Comparison of ENCODE assay signal across 7 cellular contexts in genomic region chr1:233328661-233329498, GRCh38. TPM values are rescaled to one million over a fixed set of nuclear protein-coding genes. Genes with fewer than 3 reads are reported as not detected.
DNase-seq lines count a peak whose midpoint lies in the region; ATAC-seq and TF ChIP-seq lines count a peak whose summit lies in the region.

No MANE protein-coding gene starts in this region.

- no peaks in the 10 kb centered on the region for H3K9me3 ChIP-seq in mucosa of stomach (ENCODE audit: control insufficient read depth, low read length)

- H3K36me3 ChIP-seq in GM23338 (ENCODE audit: insufficient read depth), result no peaks in the 10 kb centered on the region
- no peaks in the 10 kb centered on the region for H3K36me3 ChIP-seq in mucosa of stomach (ENCODE audit: control insufficient read depth, insufficient read depth, low read length)

- H3K4me1 ChIP-seq in GM23338 (ENCODE audit: insufficient read depth), result peaks cover 29% of the 10 kb centered on the region
- peaks cover 4% of the 10 kb centered on the region for H3K4me1 ChIP-seq in mucosa of stomach (ENCODE audit: control insufficient read depth, insufficient read depth, low read length)

- peak overlapping the region; percentile 62 for H3K4me3 ChIP-seq in GM23338
- H3K4me3 ChIP-seq in mucosa of stomach (ENCODE audit: low read length), result peak overlapping the region; percentile 60

- ATAC-seq in GM23338 (no peak), GM19395 (IDR thresholded peaks at IDR 0.05; ENCODE audit: unreplicated experiment) (no peak)

- H3K9me3 Mint-ChIP-seq in GM23338, result peaks cover 4% of the 10 kb centered on the region; the same call in 2 of the 3 replicates

- H3K79me2 ChIP-seq in GM23338 (replicated peaks; ENCODE audit: insufficient read depth), result peaks cover 52% of the 10 kb centered on the region

- peak overlapping the region; percentile 81 for H3K4me3 Mint-ChIP-seq in GM23338

- peaks cover 11% of the 10 kb centered on the region for H3K27me3 Mint-ChIP-seq in GM23338 (ENCODE audit: insufficient read depth, low read depth, poor library complexity)

- H3K27ac Mint-ChIP-seq in GM23338, result no peak overlapping the region

- peak overlapping the region; percentile 89; the same call in 1 of the 2 replicates for H2AFZ ChIP-seq in GM23338

- H3K27me3 ChIP-seq in GM23338 (ENCODE audit: insufficient read depth), result peaks cover 26% of the 10 kb centered on the region
- H3K27me3 ChIP-seq in mucosa of stomach (ENCODE audit: control insufficient read depth, insufficient read depth, low read length), result no peaks in the 10 kb centered on the region

- H3F3A ChIP-seq in GM23338 (replicated peaks; ENCODE audit: low read depth), result no peaks in the 10 kb centered on the region

- H3K9me2 ChIP-seq in GM23338 (ENCODE audit: insufficient read depth), result no peaks in the 10 kb centered on the region

- H3K36me3 Mint-ChIP-seq in GM23338 (ENCODE audit: low read depth), result no peaks in the 10 kb centered on the region; the same call in 2 of the 3 replicates

- H4K20me1 ChIP-seq in GM23338 (replicated peaks; ENCODE audit: insufficient read depth), result peaks cover 21% of the 10 kb centered on the region

- H3K27ac ChIP-seq in GM23338 (ENCODE audit: low read depth), result no peak overlapping the region

- DNase-seq in GM23338 (ENCODE audit: low spot score) (no peak), NCI-H446 treated with DMSO at 0.1 percent for 48 hours (lab: John Stamatoyannopoulos, UW) (peak; percentile 20), cerebellum (ENCODE audit: low spot score) (peak; percentile 34), iPS-NIHi11 (ENCODE audit: low spot score) (no peak), DMS153 treated with DMSO at 0.1 percent for 48 hours (lab: John Stamatoyannopoulos, UW; ENCODE audit: unreplicated experiment) (no peak)

- H3K4me1 Mint-ChIP-seq in GM23338, result peaks cover 35% of the 10 kb centered on the region

- TF ChIP-seq CTCF in GM23338 (conservative IDR thresholded peaks at IDR 0.05; ENCODE audit: low read depth in 2 of 2), result no peak

- peak overlapping the region; percentile 74 for H3K9ac ChIP-seq in mucosa of stomach (ENCODE audit: low read length)

- peak overlapping the region; percentile 95 for H3K4me2 ChIP-seq in GM23338

TF ChIP-seq in GM23338, 12 proteins besides CTCF, POLR2A, EP300 and RAD21 (continues in another document):
- TF ChIP-seq STAT1 (IDR thresholded peaks at IDR 0.05; ENCODE audit: unreplicated experiment), result no peak
- TF ChIP-seq NANOG (IDR thresholded peaks at IDR 0.05; ENCODE audit: borderline replicate concordance), result no peak
- TF ChIP-seq EZH2 (IDR thresholded peaks at IDR 0.05; ENCODE audit: low read depth, unreplicated experiment), result no peak
- TF ChIP-seq, protein P1, sequence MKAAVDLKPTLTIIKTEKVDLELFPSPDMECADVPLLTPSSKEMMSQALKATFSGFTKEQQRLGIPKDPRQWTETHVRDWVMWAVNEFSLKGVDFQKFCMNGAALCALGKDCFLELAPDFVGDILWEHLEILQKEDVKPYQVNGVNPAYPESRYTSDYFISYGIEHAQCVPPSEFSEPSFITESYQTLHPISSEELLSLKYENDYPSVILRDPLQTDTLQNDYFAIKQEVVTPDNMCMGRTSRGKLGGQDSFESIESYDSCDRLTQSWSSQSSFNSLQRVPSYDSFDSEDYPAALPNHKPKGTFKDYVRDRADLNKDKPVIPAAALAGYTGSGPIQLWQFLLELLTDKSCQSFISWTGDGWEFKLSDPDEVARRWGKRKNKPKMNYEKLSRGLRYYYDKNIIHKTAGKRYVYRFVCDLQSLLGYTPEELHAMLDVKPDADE (IDR thresholded peaks at IDR 0.05), result no peak
- TF ChIP-seq POLR2AphosphoS5 (IDR thresholded peaks at IDR 0.05; ENCODE audit: low read depth), result no peak
- TF ChIP-seq CREB1 (CRISPR knock-in tag; IDR thresholded peaks at IDR 0.05; ENCODE audit: low read depth), result no peak
- TF ChIP-seq JUNB (IDR thresholded peaks at IDR 0.05; ENCODE audit: unreplicated experiment), result no peak
- TF ChIP-seq, protein P2, sequence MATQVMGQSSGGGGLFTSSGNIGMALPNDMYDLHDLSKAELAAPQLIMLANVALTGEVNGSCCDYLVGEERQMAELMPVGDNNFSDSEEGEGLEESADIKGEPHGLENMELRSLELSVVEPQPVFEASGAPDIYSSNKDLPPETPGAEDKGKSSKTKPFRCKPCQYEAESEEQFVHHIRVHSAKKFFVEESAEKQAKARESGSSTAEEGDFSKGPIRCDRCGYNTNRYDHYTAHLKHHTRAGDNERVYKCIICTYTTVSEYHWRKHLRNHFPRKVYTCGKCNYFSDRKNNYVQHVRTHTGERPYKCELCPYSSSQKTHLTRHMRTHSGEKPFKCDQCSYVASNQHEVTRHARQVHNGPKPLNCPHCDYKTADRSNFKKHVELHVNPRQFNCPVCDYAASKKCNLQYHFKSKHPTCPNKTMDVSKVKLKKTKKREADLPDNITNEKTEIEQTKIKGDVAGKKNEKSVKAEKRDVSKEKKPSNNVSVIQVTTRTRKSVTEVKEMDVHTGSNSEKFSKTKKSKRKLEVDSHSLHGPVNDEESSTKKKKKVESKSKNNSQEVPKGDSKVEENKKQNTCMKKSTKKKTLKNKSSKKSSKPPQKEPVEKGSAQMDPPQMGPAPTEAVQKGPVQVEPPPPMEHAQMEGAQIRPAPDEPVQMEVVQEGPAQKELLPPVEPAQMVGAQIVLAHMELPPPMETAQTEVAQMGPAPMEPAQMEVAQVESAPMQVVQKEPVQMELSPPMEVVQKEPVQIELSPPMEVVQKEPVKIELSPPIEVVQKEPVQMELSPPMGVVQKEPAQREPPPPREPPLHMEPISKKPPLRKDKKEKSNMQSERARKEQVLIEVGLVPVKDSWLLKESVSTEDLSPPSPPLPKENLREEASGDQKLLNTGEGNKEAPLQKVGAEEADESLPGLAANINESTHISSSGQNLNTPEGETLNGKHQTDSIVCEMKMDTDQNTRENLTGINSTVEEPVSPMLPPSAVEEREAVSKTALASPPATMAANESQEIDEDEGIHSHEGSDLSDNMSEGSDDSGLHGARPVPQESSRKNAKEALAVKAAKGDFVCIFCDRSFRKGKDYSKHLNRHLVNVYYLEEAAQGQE (IDR thresholded peaks at IDR 0.05; ENCODE audit: unreplicated experiment), result no peak
- TF ChIP-seq ZNF114 (CRISPR knock-in tag; IDR thresholded peaks at IDR 0.05), result no peak
- no peak for TF ChIP-seq ZNF331 (CRISPR knock-in tag; IDR thresholded peaks at IDR 0.05; ENCODE audit: low read depth)
- no peak for TF ChIP-seq EZH2phosphoT487 (IDR thresholded peaks at IDR 0.05; ENCODE audit: unreplicated experiment)

RNA-seq across cellular contexts. Expression of gene MAP3K21, which starts 1.4 kb away (rescaled TPM):
- total RNA-seq in GM23338 (2014; rRNA removed; shearing (Covaris generic)), result 37.2 and 40.1 TPM in 2 replicates
- polyA plus RNA-seq in GM23338 (2016; fragmentation: Nextera tagmentation; extraction: Ambion mirVana), result 11.1 and 11.7 TPM in 2 replicates
- total RNA-seq in cerebellum, result 8.8 TPM

RNA-seq across cellular contexts. Expression of gene PCNX2, which starts 33.4 kb away (rescaled TPM):
- 61.2 and 88.3 TPM in 2 replicates for total RNA-seq in GM23338 (2014; rRNA removed; shearing (Covaris generic))
- 42.6 and 42.9 TPM in 2 replicates for polyA plus RNA-seq in GM23338 (2016; fragmentation: Nextera tagmentation; extraction: Ambion mirVana)
- 159 TPM for total RNA-seq in cerebellum

Comparison
In these comparisons a context has a peak if more than half of its experiments do, and no peak if none do; other contexts are left out.
1. DNase-seq: peak in NCI-H446 treated with DMSO at 0.1 percent for 48 hours (single experiment) and cerebellum (single experiment); none in GM23338 (single experiment), iPS-NIHi11 (single experiment) and DMS153 treated with DMSO at 0.1 percent for 48 hours (single experiment).